In genomic region chr10:99571816-99572215, GRCh38 we compare ENCODE assay signal across 30 cellular contexts. TPM values are rescaled to one million over a fixed set of nuclear protein-coding genes. Genes with fewer than 3 reads are reported as not detected.
"Had no signal": no experiment of that assay in that cellular context is flagged by ENCODE, and none has a peak within 500 bp of the region (broad histone marks: within the 10 kb centered on the region; RNA-seq: fewer than 3 reads in every experiment).

No MANE protein-coding gene starts in this region.

- H3K27ac ChIP-seq: stomach, suprapubic skin, testis, thoracic aorta, thyroid gland, tibial artery, tibial nerve, transverse colon, upper lobe of left lung, upper lobe of right lung, uterus, vagina had no signal

- FAIRE-seq: urothelium cell line had no signal

- ATAC-seq: stimulated activated effector memory CD8-positive, alpha-beta T cell treated with anti-CD3 and anti-CD28 coated beads, Interleukin-12 subunit alpha, Interleukin-12 subunit beta, amount 100 ng/mL, for 72 hours; stimulated activated memory B cell treated with anti-CD40 and anti-IgM and Interleukin-4, amounts not matched to agents 10 μg/mL and 1 μg/mL and 100 μg/mL, for 72 hours; stimulated activated naive B cell treated with anti-CD40 and anti-IgM and Interleukin-4, amounts not matched to agents 10 μg/mL and 1 μg/mL and 100 μg/mL, for 72 hours; stimulated activated naive CD8-positive, alpha-beta T cell treated with anti-CD3 and anti-CD28 coated beads, Interleukin-15, amount 100 ng/mL, for 72 hours; stimulated activated naive CD8-positive, alpha-beta T cell treated with anti-CD3 and anti-CD28 coated beads, Interleukin-15, Interleukin-2, amounts not matched to agents 100 U/mL and 50 U/mL, for 24 hours; upper lobe of right lung had no signal

- H3K36me3 ChIP-seq: stomach, suprapubic skin, thoracic aorta, thyroid gland, tibial artery, tibial nerve, transverse colon, upper lobe of left lung, upper lobe of right lung, uterus, vagina had no signal

- H3K9me3 ChIP-seq: stomach, suprapubic skin, testis, thoracic aorta, thyroid gland, tibial artery, tibial nerve, transverse colon, upper lobe of left lung, upper lobe of right lung, uterus, vagina had no signal

- DNase-seq: stimulated activated CD4-positive, alpha-beta T cell treated with anti-CD3 and anti-CD28 coated beads, Interleukin-2, amount 100 ng/mL, for 48 hours; stimulated activated CD4-positive, alpha-beta T cell treated with anti-CD3 and anti-CD28 coated beads, Interleukin-4, amount 100 ng/mL, for 1 hour; stimulated activated CD4-positive, alpha-beta T cell treated with anti-CD3 and anti-CD28 coated beads, Interleukin-4, amount 100 ng/mL, for 24 hours; stimulated activated CD4-positive, alpha-beta T cell treated with anti-CD3 and anti-CD28 coated beads, Interleukin-4, amount 100 ng/mL, for 4 hours; stimulated activated CD8-positive, alpha-beta memory T cell treated with anti-CD3 and anti-CD28 coated beads, Interleukin-4, amount 100 ng/mL, for 48 hours; stimulated activated naive B cell treated with anti-CD40 and anti-IgM and Interleukin-4, amounts not matched to agents 10 μg/mL and 1 μg/mL and 100 μg/mL, for 72 hours; stimulated activated naive CD4-positive, alpha-beta T cell; stimulated activated naive CD4-positive, alpha-beta T cell treated with Interleukin-2 at 50 U/mL for 16 hours; stimulated activated naive CD8-positive, alpha-beta T cell treated with anti-CD3 and anti-CD28 coated beads, Interleukin-15, amount 100 ng/mL, for 72 hours; stimulated activated naive CD8-positive, alpha-beta T cell treated with anti-CD3 and anti-CD28 coated beads, Interleukin-15, Interleukin-2, amounts not matched to agents 100 U/mL and 50 U/mL, for 24 hours; stomach; substantia nigra; testis; thyroid gland; tibial artery; transverse colon; trophoblast cell; upper lobe of left lung; upper lobe of right lung; uterus had no signal

- H3K27me3 ChIP-seq: testis, thyroid gland, transverse colon, upper lobe of left lung, uterus, vagina had no signal

- H3K4me3 ChIP-seq: stomach, suprapubic skin, testis, thoracic aorta, thyroid gland, tibial artery, tibial nerve, transverse colon, upper lobe of left lung, upper lobe of right lung, uterus, vagina had no signal

- H3K4me1 ChIP-seq: stomach, suprapubic skin, testis, tibial artery, tibial nerve, transverse colon, upper lobe of left lung, upper lobe of right lung, uterus, vagina had no signal

RNA-seq across cellular contexts. Expression of gene NKX2-3, which starts 39.1 kb away (rescaled TPM):
- total RNA-seq: subcutaneous adipose tissue, suprapubic skin, tibial nerve, ureter, uterus, vagina had no signal
- polyA plus RNA-seq: urinary bladder had no signal
